Comparison of ENCODE assay signal across 20 cellular contexts in the genomic region with DNA sequence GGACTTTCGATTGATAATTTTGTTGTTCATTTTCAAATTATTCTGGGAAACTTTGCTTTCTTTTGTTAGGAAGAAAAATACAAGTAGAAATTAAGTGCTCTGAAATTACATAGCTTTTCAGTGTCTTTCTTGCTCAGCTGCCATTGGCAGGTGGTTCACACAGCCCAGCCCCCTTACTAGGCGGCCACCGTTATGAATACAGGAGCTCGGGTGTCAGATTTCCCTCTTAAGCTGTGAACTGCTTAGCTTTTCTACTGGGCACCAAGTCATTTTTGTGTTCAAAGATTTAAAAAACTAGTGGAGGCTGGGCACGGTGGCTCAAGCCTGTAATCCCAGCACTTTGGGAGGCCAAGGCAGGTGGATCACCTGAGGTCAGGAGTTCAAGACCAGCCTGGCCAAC. TPM values are rescaled to one million over a fixed set of nuclear protein-coding genes. Genes with fewer than 3 reads are reported as not detected.
DNase-seq lines count a peak whose midpoint lies in the region; ATAC-seq and TF ChIP-seq lines count a peak whose summit lies in the region.
"Had no signal": no experiment of that assay in that cellular context is flagged by ENCODE, and none has a peak within 500 bp of the region (broad histone marks: within the 10 kb centered on the region; RNA-seq: fewer than 3 reads in every experiment).

No MANE protein-coding gene starts in this region.

- no peaks in the 10 kb centered on the region for H3K9me2 ChIP-seq in neural cell (ENCODE audit: insufficient read depth, low read length)

- no peak overlapping the region for H3K4me3 ChIP-seq in SK-N-MC
- H3K4me3 ChIP-seq in neural cell (ENCODE audit: low read length) = peak overlapping the region; percentile 19
- H3K4me3 ChIP-seq in naive thymus-derived CD4-positive, alpha-beta T cell (ENCODE audit: low read length) = no peak overlapping the region
- H3K4me3 ChIP-seq: BLaER1, thoracic aorta had no signal

- H2AFZ ChIP-seq in neural cell (ENCODE audit: low read depth, low read length) = no peak overlapping the region

- no peak for TF ChIP-seq CTCF in neural cell (IDR thresholded peaks at IDR 0.05; ENCODE audit: poor library complexity, severe bottlenecking)

- no peaks in the 10 kb centered on the region for H3K27me3 ChIP-seq in neural cell (ENCODE audit: insufficient read depth, low read depth, low read length)
- H3K27me3 ChIP-seq in naive thymus-derived CD4-positive, alpha-beta T cell (ENCODE audit: control insufficient read depth in 2 of 2, insufficient read depth in 2 of 2, low read length in 2 of 2) = no peaks in the 10 kb centered on the region
- H3K27me3 ChIP-seq: BLaER1 had no signal

- no peak overlapping the region for H3K4me2 ChIP-seq in neural cell (ENCODE audit: low read length)
- H3K4me2 ChIP-seq: BLaER1 had no signal

- no peaks in the 10 kb centered on the region for H3K4me1 ChIP-seq in naive thymus-derived CD4-positive, alpha-beta T cell (ENCODE audit: control insufficient read depth in 2 of 2, insufficient read depth in 2 of 2, low read length in 2 of 2)
- H3K4me1 ChIP-seq: BLaER1 had no signal

- H4K20me1 ChIP-seq in neural cell (ENCODE audit: insufficient read depth) = no peaks in the 10 kb centered on the region
- H4K20me1 ChIP-seq: BLaER1 had no signal

- no peaks in the 10 kb centered on the region for H3K79me2 ChIP-seq in neural cell (replicated peaks; ENCODE audit: insufficient read depth, low read length)

- TF ChIP-seq RAD21 in neural cell (conservative IDR thresholded peaks at IDR 0.05) = no peak

- H3K4me3 Mint-ChIP-seq in naive thymus-derived CD4-positive, alpha-beta T cell = no peak overlapping the region
- H3K4me3 Mint-ChIP-seq: activated CD4-positive, alpha-beta memory T cell treated with anti-CD3 and anti-CD28 coated beads, Interleukin-2, amount 10 ng/mL, durations not matched to agents 7 days and 5 days; activated naive CD8-positive, alpha-beta T cell treated with anti-CD3 and anti-CD28 coated beads for 36 hours; activated T-cell treated with anti-CD3 and anti-CD28 coated beads, Interleukin-2, amount 50 U/mL, for 4 hours; stimulated activated effector memory CD8-positive, alpha-beta T cell treated with anti-CD3 and anti-CD28 coated beads, Interleukin-12 subunit alpha, Interleukin-12 subunit beta, amount 100 ng/mL, for 72 hours had no signal

- intact Hi-C loops in naive thymus-derived CD4-positive, alpha-beta T cell (cut with micrococcal nuclease) = loop anchor here in 1 of 2 donors (5.0 kb wide), 1 partner anchor 149 kb away; no protein-coding TSS in a partner anchor

- POLR2A ChIA-PET in naive thymus-derived CD4-positive, alpha-beta T cell (lab: Charles Lee) = no interaction called here

- H3K9me3 ChIP-seq in SK-N-MC (ENCODE audit: low read depth, low read length) (no peaks in the 10 kb centered on the region), neural cell (ENCODE audit: low read length) (no peaks in the 10 kb centered on the region)
- H3K9me3 ChIP-seq in naive thymus-derived CD4-positive, alpha-beta T cell (ENCODE audit: control insufficient read depth in 2 of 3, low read length in 3 of 3) = no peaks in the 10 kb centered on the region
- H3K9me3 ChIP-seq: BLaER1, thoracic aorta had no signal

- H3K27ac ChIP-seq in SK-N-MC (peak overlapping the region; percentile 80), neural cell (ENCODE audit: low read length) (peak overlapping the region; percentile 61)
- H3K27ac ChIP-seq in naive thymus-derived CD4-positive, alpha-beta T cell (ENCODE audit: low read depth, low read length) = no peak overlapping the region
- H3K27ac ChIP-seq: BLaER1, thoracic aorta had no signal

- peaks cover 13 to 52% (median 27%) of the 10 kb centered on the region in 5 donors for H3K36me3 Mint-ChIP-seq in naive thymus-derived CD4-positive, alpha-beta T cell

- H3K9ac ChIP-seq in SK-N-MC (ENCODE audit: insufficient read length) (no peak overlapping the region), neural cell (ENCODE audit: low read length) (no peak overlapping the region)
- H3K9ac ChIP-seq: BLaER1 had no signal

- ATAC-seq in GM21619 (IDR thresholded peaks at IDR 0.05; ENCODE audit: unreplicated experiment) = no peak
- no peak for ATAC-seq in naive thymus-derived CD4-positive, alpha-beta T cell
- ATAC-seq: activated T-cell treated with anti-CD3 and anti-CD28 coated beads, Interleukin-2, amount 50 U/mL, for 4 hours; stimulated activated effector memory CD8-positive, alpha-beta T cell treated with anti-CD3 and anti-CD28 coated beads, Interleukin-12 subunit alpha, Interleukin-12 subunit beta, amount 100 ng/mL, for 72 hours had no signal

- no peak for TF ChIP-seq EP300 in neural cell (conservative IDR thresholded peaks at IDR 0.05; ENCODE audit: poor library complexity, severe bottlenecking)

- H3K27ac Mint-ChIP-seq in naive thymus-derived CD4-positive, alpha-beta T cell = no peak overlapping the region
- H3K27ac Mint-ChIP-seq: activated CD4-positive, alpha-beta memory T cell treated with anti-CD3 and anti-CD28 coated beads, Interleukin-2, amount 10 ng/mL, durations not matched to agents 7 days and 5 days; activated naive CD8-positive, alpha-beta T cell treated with anti-CD3 and anti-CD28 coated beads for 36 hours; stimulated activated effector memory CD8-positive, alpha-beta T cell treated with anti-CD3 and anti-CD28 coated beads, Interleukin-12 subunit alpha, Interleukin-12 subunit beta, amount 100 ng/mL, for 72 hours had no signal

- H3K9me3 Mint-ChIP-seq in naive thymus-derived CD4-positive, alpha-beta T cell = no peaks in the 10 kb centered on the region
- H3K9me3 Mint-ChIP-seq: activated CD4-positive, alpha-beta memory T cell treated with anti-CD3 and anti-CD28 coated beads, Interleukin-2, amount 10 ng/mL, durations not matched to agents 7 days and 5 days; activated naive CD8-positive, alpha-beta T cell treated with anti-CD3 and anti-CD28 coated beads for 36 hours; activated T-cell treated with anti-CD3 and anti-CD28 coated beads, Interleukin-2, amount 50 U/mL, for 4 hours; stimulated activated effector memory CD8-positive, alpha-beta T cell treated with anti-CD3 and anti-CD28 coated beads, Interleukin-12 subunit alpha, Interleukin-12 subunit beta, amount 100 ng/mL, for 72 hours had no signal

- CTCF ChIA-PET in naive thymus-derived CD4-positive, alpha-beta T cell (lab: Charles Lee) = no interaction called here

- peaks cover 0 to 5% (median 0%) of the 10 kb centered on the region in 7 donors for H3K4me1 Mint-ChIP-seq in naive thymus-derived CD4-positive, alpha-beta T cell

- H3K27me3 Mint-ChIP-seq in naive thymus-derived CD4-positive, alpha-beta T cell = no peaks in the 10 kb centered on the region
- H3K27me3 Mint-ChIP-seq: activated CD4-positive, alpha-beta memory T cell treated with anti-CD3 and anti-CD28 coated beads, Interleukin-2, amount 10 ng/mL, durations not matched to agents 7 days and 5 days; activated naive CD8-positive, alpha-beta T cell treated with anti-CD3 and anti-CD28 coated beads for 36 hours had no signal

- no peaks in the 10 kb centered on the region for H3F3A ChIP-seq in neural cell (ENCODE audit: insufficient read depth, low read length, poor library complexity, severe bottlenecking)

- H3K36me3 ChIP-seq in SK-N-MC (ENCODE audit: insufficient read depth, low read length) (peaks cover 60% of the 10 kb centered on the region), neural cell (ENCODE audit: insufficient read depth, low read length) (peaks cover 20% of the 10 kb centered on the region)
- peaks cover 0 to 62% (median 4%) of the 10 kb centered on the region in 3 experiments for H3K36me3 ChIP-seq in naive thymus-derived CD4-positive, alpha-beta T cell (ENCODE audit: control insufficient read depth in 2 of 3, insufficient read depth in 3 of 3, low read length in 3 of 3)

- DNase-seq in NCI-H2227 (lab: John Stamatoyannopoulos, UW; ENCODE audit: unreplicated experiment) (peak; percentile 1), NCI-H2227 treated with DMSO at 0.1 percent for 48 hours (lab: John Stamatoyannopoulos, UW) (no peak), NCI-H2029 treated with DMSO at 0.1 percent for 48 hours (lab: John Stamatoyannopoulos, UW) (peak; percentile 33), SK-N-MC (ENCODE audit: low read depth, low spot score) (no peak)
- no peak for DNase-seq in stimulated activated CD4-positive, alpha-beta T cell treated with anti-CD3 and anti-CD28 coated beads, Interleukin-4, amount 100 ng/mL, for 1 hour
- DNase-seq in naive thymus-derived CD4-positive, alpha-beta T cell = no peak
- DNase-seq: activated CD4-positive, alpha-beta memory T cell treated with anti-CD3 and anti-CD28 coated beads, Interleukin-2, amount 10 ng/mL, durations not matched to agents 7 days and 5 days; activated naive CD8-positive, alpha-beta T cell treated with anti-CD3 and anti-CD28 coated beads for 36 hours; activated T-cell treated with anti-CD3 and anti-CD28 coated beads, Interleukin-2, amount 50 U/mL, for 4 hours; GDM1; hypothalamus; Karpas-422; left cardiac atrium; nucleus accumbens; RPMI8226 had no signal

TF ChIP-seq in neural cell, 6 proteins besides CTCF, POLR2A, EP300 and RAD21:
- TF ChIP-seq EZH2 (IDR thresholded peaks at IDR 0.05; ENCODE audit: borderline replicate concordance, insufficient read depth, low read length, poor library complexity, severe bottlenecking) = no peak

RNA-seq across cellular contexts. Expression of gene HMG20A, which starts 55.2 kb away (rescaled TPM):
- polyA plus RNA-seq in neural cell = 52.2 and 52.4 TPM in 2 replicates
- 102 and 104 TPM in 2 replicates for polyA minus RNA-seq in neural cell
- 10 to 100 TPM; 35.7 to 61.1 (median 52.1) TPM for total RNA-seq in naive thymus-derived CD4-positive, alpha-beta T cell
- 10 to 100 TPM; 26.9 to 35.2 TPM for polyA plus RNA-seq in naive thymus-derived CD4-positive, alpha-beta T cell

RNA-seq across cellular contexts. Expression of gene PEAK1, which starts 56.0 kb away (rescaled TPM):
- polyA plus RNA-seq in neural cell = 5.2 and 5.8 TPM in 2 replicates
- polyA minus RNA-seq in neural cell = 44.3 and 60.0 TPM in 2 replicates
- 10 to 100 TPM; 11.1 to 31.0 (median 15.0) TPM for total RNA-seq in naive thymus-derived CD4-positive, alpha-beta T cell
- 1 to 10 TPM; 1.2 to 1.8 TPM for polyA plus RNA-seq in naive thymus-derived CD4-positive, alpha-beta T cell

Comparison
In these comparisons a context has a peak if more than half of its experiments do, and no peak if none do; other contexts are left out.
1. DNase-seq: peak in NCI-H2227 (single experiment) and NCI-H2029 treated with DMSO at 0.1 percent for 48 hours (single experiment); none in NCI-H2227 treated with DMSO at 0.1 percent for 48 hours (single experiment), SK-N-MC (single experiment), stimulated activated CD4-positive, alpha-beta T cell treated with anti-CD3 and anti-CD28 coated beads, Interleukin-4, amount 100 ng/mL, for 1 hour (single experiment) and naive thymus-derived CD4-positive, alpha-beta T cell (0 of 9).